Comparison of ENCODE assay signal across 29 cellular contexts in the genomic region with DNA sequence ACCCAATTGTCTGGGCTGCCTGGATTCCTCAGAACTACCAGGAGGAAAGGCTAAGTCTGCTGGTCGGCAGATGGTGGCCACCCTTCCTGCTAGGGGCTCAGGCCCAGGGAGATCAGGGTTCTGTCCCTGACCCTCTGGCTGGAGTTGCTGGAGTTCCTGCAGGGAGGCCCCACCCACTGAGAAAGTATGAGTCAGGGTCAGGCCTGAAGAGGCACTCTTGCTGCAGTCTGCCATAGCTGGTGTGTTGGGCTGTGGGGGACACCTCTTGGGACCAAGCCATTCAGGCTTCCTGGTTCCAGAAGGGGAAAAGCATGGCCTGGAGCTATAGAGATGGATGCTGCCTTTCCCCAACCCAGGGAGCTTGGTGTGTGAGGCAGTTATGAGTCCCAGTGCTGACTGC.
"Had no signal": no experiment of that assay in that cellular context is flagged by ENCODE, and none has a peak within 500 bp of the region (broad histone marks: within the 10 kb centered on the region; RNA-seq: fewer than 3 reads in every experiment).

No MANE protein-coding gene starts in this region.

- DNase-seq: activated CD4-positive, alpha-beta T cell treated with anti-CD3 and anti-CD28 coated beads for 48 hours; activated CD4-positive, alpha-beta T cell treated with anti-CD3 and anti-CD28 coated beads, Interleukin-2, amount 50 U/mL, for 48 hours; activated CD8-positive, alpha-beta memory T cell treated with anti-CD3 and anti-CD28 coated beads for 24 hours; activated effector memory CD4-positive, alpha-beta T cell treated with Interleukin-2 at 50 U/mL for 16 hours; activated naive CD4-positive, alpha-beta T cell treated with Interleukin-2 at 50 U/mL for 16 hours; anterior cingulate cortex; cerebellar nuclear complex; colonic mucosa; dorsolateral prefrontal cortex; effector memory CD4-positive, alpha-beta T cell; erythroblast; gastrocnemius medialis; islet precursor cell; left cardiac atrium; mammary epithelial cell; naive B cell; nephron progenitor cell; ovary; sigmoid colon; small intestine; stimulated activated CD4-positive, alpha-beta T cell treated with anti-CD3 and anti-CD28 coated beads, Interleukin-1b, Interleukin-23, amount 100 ng/mL, for 48 hours; stimulated activated naive B cell treated with anti-CD40 and anti-IgM and Interleukin-4, amounts not matched to agents 10 μg/mL and 1 μg/mL and 100 μg/mL, for 72 hours; stomach; T1000; thyroid gland; upper lobe of right lung; WERI-Rb-1 had no signal

- ATAC-seq: activated CD4-positive, CD25-positive, alpha-beta regulatory T cell treated with anti-CD3 and anti-CD28 coated beads, Interleukin-2, amount 50 U/mL, for 24 hours; gastrocnemius medialis; left cardiac atrium; stimulated activated naive B cell treated with anti-CD40 and anti-IgM and Interleukin-4, amounts not matched to agents 10 μg/mL and 1 μg/mL and 100 μg/mL, for 72 hours; upper lobe of right lung had no signal

- H3K4me1 ChIP-seq: colonic mucosa, gastrocnemius medialis, prostate gland, sigmoid colon, stomach, thyroid gland, upper lobe of right lung had no signal

- H3K9me3 ChIP-seq: colonic mucosa, gastrocnemius medialis, ovary, prostate gland, sigmoid colon, stomach, thyroid gland, upper lobe of right lung had no signal

- H3K27me3 ChIP-seq: colonic mucosa, dorsolateral prefrontal cortex, gastrocnemius medialis, ovary, sigmoid colon, stomach, thyroid gland, upper lobe of right lung had no signal

- H3K36me3 ChIP-seq: colonic mucosa, gastrocnemius medialis, ovary, prostate gland, sigmoid colon, stomach, thyroid gland, upper lobe of right lung, WERI-Rb-1 had no signal

- H3K27ac ChIP-seq: colonic mucosa, dorsolateral prefrontal cortex, gastrocnemius medialis, ovary, prostate gland, sigmoid colon, stomach, thyroid gland, upper lobe of right lung, WERI-Rb-1 had no signal

- H3K4me3 ChIP-seq: colonic mucosa, dorsolateral prefrontal cortex, gastrocnemius medialis, ovary, prostate gland, sigmoid colon, stomach, thyroid gland, upper lobe of right lung had no signal
